Comparison of ENCODE assay signal across 9 cellular contexts in genomic region chr11:14577835-14578529, GRCh38. TPM values are rescaled to one million over a fixed set of nuclear protein-coding genes. Genes with fewer than 3 reads are reported as not detected.
DNase-seq lines count a peak whose midpoint lies in the region; ATAC-seq lines count a peak whose summit lies in the region.
"Had no signal": no experiment of that assay in that cellular context is flagged by ENCODE, and none has a peak within 500 bp of the region (broad histone marks: within the 10 kb centered on the region; RNA-seq: fewer than 3 reads in every experiment).

No MANE protein-coding gene starts in this region.

- H3K4me3 Mint-ChIP-seq in activated CD4-positive, alpha-beta T cell treated with anti-CD3 and anti-CD28 coated beads, Interleukin-2, amount 10 ng/mL, durations not matched to agents 24 days and 14 days, result peak overlapping the region; percentile 74
- H3K4me3 Mint-ChIP-seq in activated T-helper 17 cell treated with anti-CD3 and anti-CD28 coated beads, Interleukin-2, amount 50 U/mL, for 72 hours, result peak overlapping the region; percentile 59
- no peak overlapping the region for H3K4me3 Mint-ChIP-seq in stimulated activated memory B cell treated with anti-CD40 and anti-IgM and Interleukin-4, amounts not matched to agents 10 μg/mL and 1 μg/mL and 100 μg/mL, for 72 hours
- H3K4me3 Mint-ChIP-seq: neural crest cell had no signal

- peaks cover 71% of the 10 kb centered on the region for H3K36me3 Mint-ChIP-seq in activated CD4-positive, alpha-beta T cell treated with anti-CD3 and anti-CD28 coated beads, Interleukin-2, amount 10 ng/mL, durations not matched to agents 24 days and 14 days (ENCODE audit: low read depth)
- H3K36me3 Mint-ChIP-seq in activated T-helper 17 cell treated with anti-CD3 and anti-CD28 coated beads, Interleukin-2, amount 50 U/mL, for 72 hours (ENCODE audit: low read depth), result no peaks in the 10 kb centered on the region
- H3K36me3 Mint-ChIP-seq in stimulated activated memory B cell treated with anti-CD40 and anti-IgM and Interleukin-4, amounts not matched to agents 10 μg/mL and 1 μg/mL and 100 μg/mL, for 72 hours, result peaks cover 1% of the 10 kb centered on the region

- H3K27ac Mint-ChIP-seq in activated CD4-positive, alpha-beta T cell treated with anti-CD3 and anti-CD28 coated beads, Interleukin-2, amount 10 ng/mL, durations not matched to agents 24 days and 14 days, result peak overlapping the region; percentile 90
- H3K27ac Mint-ChIP-seq in activated T-helper 17 cell treated with anti-CD3 and anti-CD28 coated beads, Interleukin-2, amount 50 U/mL, for 72 hours, result peak overlapping the region; percentile 83
- H3K27ac Mint-ChIP-seq in stimulated activated memory B cell treated with anti-CD40 and anti-IgM and Interleukin-4, amounts not matched to agents 10 μg/mL and 1 μg/mL and 100 μg/mL, for 72 hours, result peak overlapping the region; percentile 56

- peaks cover 47% of the 10 kb centered on the region for H3K4me1 Mint-ChIP-seq in activated CD4-positive, alpha-beta T cell treated with anti-CD3 and anti-CD28 coated beads, Interleukin-2, amount 10 ng/mL, durations not matched to agents 24 days and 14 days
- peaks cover 34% of the 10 kb centered on the region for H3K4me1 Mint-ChIP-seq in activated T-helper 17 cell treated with anti-CD3 and anti-CD28 coated beads, Interleukin-2, amount 50 U/mL, for 72 hours
- peaks cover 24% of the 10 kb centered on the region for H3K4me1 Mint-ChIP-seq in stimulated activated memory B cell treated with anti-CD40 and anti-IgM and Interleukin-4, amounts not matched to agents 10 μg/mL and 1 μg/mL and 100 μg/mL, for 72 hours
- H3K4me1 Mint-ChIP-seq: neural crest cell had no signal

- peak; percentile 76 for DNase-seq in activated CD4-positive, alpha-beta T cell treated with anti-CD3 and anti-CD28 coated beads, Interleukin-2, amount 10 ng/mL, durations not matched to agents 24 days and 14 days
- no peak for DNase-seq in activated CD4-positive, alpha-beta T cell treated with anti-CD3 and anti-CD28 coated beads, Interleukin-2, amount 50 U/mL, for 4 hours
- DNase-seq in AG08395 (ENCODE audit: low spot score) (no peak), head of caudate nucleus (no peak)
- no peak for DNase-seq in activated CD4-positive, CD25-positive, alpha-beta regulatory T cell treated with anti-CD3 and anti-CD28 coated beads, Interleukin-2, amount 50 U/mL, for 72 hours

- peaks cover 22% of the 10 kb centered on the region for H3K9me3 Mint-ChIP-seq in activated CD4-positive, alpha-beta T cell treated with anti-CD3 and anti-CD28 coated beads, Interleukin-2, amount 10 ng/mL, durations not matched to agents 24 days and 14 days
- H3K9me3 Mint-ChIP-seq in activated T-helper 17 cell treated with anti-CD3 and anti-CD28 coated beads, Interleukin-2, amount 50 U/mL, for 72 hours, result peaks cover 5% of the 10 kb centered on the region
- H3K9me3 Mint-ChIP-seq in stimulated activated memory B cell treated with anti-CD40 and anti-IgM and Interleukin-4, amounts not matched to agents 10 μg/mL and 1 μg/mL and 100 μg/mL, for 72 hours, result peaks cover 9% of the 10 kb centered on the region

- intact Hi-C loops in activated CD4-positive, alpha-beta T cell treated with anti-CD3 and anti-CD28 coated beads, Interleukin-2, amount 10 ng/mL, durations not matched to agents 24 days and 14 days (cut with micrococcal nuclease), result loop anchor here (1.0 to 10.0 kb wide), 7 partner anchors 33 to 1113 kb away; partner anchors contain the start of genes BTBD10 and PSMA1
- intact Hi-C loops in head of caudate nucleus (cut with DNase I), result no loop called here

- ATAC-seq in HG03159 (IDR thresholded peaks at IDR 0.05; ENCODE audit: unreplicated experiment), result peak; percentile 23
- peak; percentile 66 for ATAC-seq in activated T-helper 17 cell treated with anti-CD3 and anti-CD28 coated beads, Interleukin-2, amount 50 U/mL, for 72 hours (replicated peaks)
- peak; percentile 22 for ATAC-seq in stimulated activated memory B cell treated with anti-CD40 and anti-IgM and Interleukin-4, amounts not matched to agents 10 μg/mL and 1 μg/mL and 100 μg/mL, for 72 hours

- H3K27me3 Mint-ChIP-seq in activated CD4-positive, alpha-beta T cell treated with anti-CD3 and anti-CD28 coated beads, Interleukin-2, amount 10 ng/mL, durations not matched to agents 24 days and 14 days, result no peaks in the 10 kb centered on the region
- H3K27me3 Mint-ChIP-seq in activated T-helper 17 cell treated with anti-CD3 and anti-CD28 coated beads, Interleukin-2, amount 50 U/mL, for 72 hours, result no peaks in the 10 kb centered on the region
- no peaks in the 10 kb centered on the region for H3K27me3 Mint-ChIP-seq in stimulated activated memory B cell treated with anti-CD40 and anti-IgM and Interleukin-4, amounts not matched to agents 10 μg/mL and 1 μg/mL and 100 μg/mL, for 72 hours

RNA-seq across cellular contexts. Expression of gene PSMA1, which starts 57.8 kb away (rescaled TPM):
- 334 and 344 TPM in 2 replicates for total RNA-seq in activated CD4-positive, alpha-beta T cell treated with anti-CD3 and anti-CD28 coated beads, Interleukin-2, amount 10 ng/mL, durations not matched to agents 24 days and 14 days
- total RNA-seq in activated T-helper 17 cell treated with anti-CD3 and anti-CD28 coated beads, Interleukin-2, amount 50 U/mL, for 72 hours, result 100 to 1,000 TPM; 239 to 246 TPM
